Comparison of ENCODE assay signal across 21 cellular contexts in genomic region chr10:76255241-76255640, GRCh38.
"Had no signal": no experiment of that assay in that cellular context is flagged by ENCODE, and none has a peak within 500 bp of the region (broad histone marks: within the 10 kb centered on the region; RNA-seq: fewer than 3 reads in every experiment).

No MANE protein-coding gene starts in this region.

- DNase-seq: dermis blood vessel endothelial cell; esophagus squamous epithelium; heart left ventricle; hippocampal formation; mesendoderm; naive B cell; occipital lobe; psoas muscle; retina; right lobe of liver; spleen; stimulated activated CD4-positive, alpha-beta T cell treated with anti-CD3 and anti-CD28 coated beads, Interleukin-15, amount 100 ng/mL, for 24 hours; stimulated activated CD4-positive, alpha-beta T cell treated with anti-CD3 and anti-CD28 coated beads, Interleukin-1b, Interleukin-23, amount 100 ng/mL, for 48 hours; stimulated activated CD4-positive, alpha-beta T cell treated with anti-CD3 and anti-CD28 coated beads, Interleukin-4, amount 100 ng/mL, for 24 hours; stimulated activated naive CD8-positive, alpha-beta T cell treated with anti-CD3 and anti-CD28 coated beads, Interleukin-15, amount 100 ng/mL, for 72 hours; substantia nigra; transverse colon had no signal

- H3K27me3 Mint-ChIP-seq: naive B cell; stimulated activated memory B cell treated with anti-CD40 and anti-IgM and Interleukin-4, amounts not matched to agents 10 μg/mL and 1 μg/mL and 100 μg/mL, for 72 hours; stimulated activated naive CD8-positive, alpha-beta T cell treated with anti-CD3 and anti-CD28 coated beads, Interleukin-15, amount 100 ng/mL, for 72 hours had no signal

- H3K4me1 Mint-ChIP-seq: naive B cell; stimulated activated memory B cell treated with anti-CD40 and anti-IgM and Interleukin-4, amounts not matched to agents 10 μg/mL and 1 μg/mL and 100 μg/mL, for 72 hours; stimulated activated naive CD8-positive, alpha-beta T cell treated with anti-CD3 and anti-CD28 coated beads, Interleukin-15, amount 100 ng/mL, for 72 hours had no signal

- H3K27ac Mint-ChIP-seq: naive B cell; nephron; stimulated activated memory B cell treated with anti-CD40 and anti-IgM and Interleukin-4, amounts not matched to agents 10 μg/mL and 1 μg/mL and 100 μg/mL, for 72 hours; stimulated activated naive CD8-positive, alpha-beta T cell treated with anti-CD3 and anti-CD28 coated beads, Interleukin-15, amount 100 ng/mL, for 72 hours had no signal

- H3K36me3 ChIP-seq: esophagus squamous epithelium, heart left ventricle, right lobe of liver, spleen, thoracic aorta, transverse colon had no signal

- H3K27me3 ChIP-seq: esophagus squamous epithelium, heart left ventricle, right lobe of liver, spleen, transverse colon had no signal

- H3K36me3 Mint-ChIP-seq: naive B cell; stimulated activated memory B cell treated with anti-CD40 and anti-IgM and Interleukin-4, amounts not matched to agents 10 μg/mL and 1 μg/mL and 100 μg/mL, for 72 hours had no signal

- H3K9me3 ChIP-seq: right lobe of liver had no signal

- H3K4me1 ChIP-seq: esophagus squamous epithelium, parathyroid adenoma, psoas muscle, right lobe of liver, spleen had no signal

- H3K4me3 ChIP-seq: esophagus squamous epithelium, heart left ventricle, psoas muscle, right lobe of liver, spleen, thoracic aorta, transverse colon had no signal

- H3K4me3 Mint-ChIP-seq: naive B cell; nephron; stimulated activated memory B cell treated with anti-CD40 and anti-IgM and Interleukin-4, amounts not matched to agents 10 μg/mL and 1 μg/mL and 100 μg/mL, for 72 hours; stimulated activated naive CD8-positive, alpha-beta T cell treated with anti-CD3 and anti-CD28 coated beads, Interleukin-15, amount 100 ng/mL, for 72 hours had no signal
